ENCODE assay signal across 1 cellular context in genomic region chr9:36248061-36248460, GRCh38.
TF ChIP-seq lines count a peak whose summit lies in the region.

No MANE protein-coding gene starts in this region.

TF ChIP-seq in HepG2, 621 proteins besides CTCF, POLR2A, EP300 and RAD21:
- TF ChIP-seq ARID3A (IDR thresholded peaks at IDR 0.05; ENCODE audit: low read depth, low read length) (peak; percentile 55; the same call in 1 of the 2 replicates), STAG1 (CRISPR knock-in tag; IDR thresholded peaks at IDR 0.05) (peak; percentile 67)
